ENCODE assay signal across 1 cellular context in genomic region chr6:33744001-33744848, GRCh38.
TF ChIP-seq lines count a peak whose summit lies in the region.

No MANE protein-coding gene starts in this region.

TF ChIP-seq in HepG2, 621 proteins besides CTCF, POLR2A, EP300 and RAD21 (continued from another document and continues in another):
- TF ChIP-seq REST (IDR thresholded peaks at IDR 0.05; ENCODE audit: borderline replicate concordance in 1 of 2, low read depth in 1 of 2, low read length in 2 of 2) = no peak
- no peak for TF ChIP-seq ZBTB21 (CRISPR knock-in tag; IDR thresholded peaks at IDR 0.05)
- TF ChIP-seq ZNF878 (CRISPR knock-in tag; IDR thresholded peaks at IDR 0.05) = no peak
- 0 out of 2 replicates have a peak, but pooled peaks have one; percentile 16 for TF ChIP-seq NCOA2 (CRISPR knock-in tag; IDR thresholded peaks at IDR 0.05)
- TF ChIP-seq, protein P1, sequence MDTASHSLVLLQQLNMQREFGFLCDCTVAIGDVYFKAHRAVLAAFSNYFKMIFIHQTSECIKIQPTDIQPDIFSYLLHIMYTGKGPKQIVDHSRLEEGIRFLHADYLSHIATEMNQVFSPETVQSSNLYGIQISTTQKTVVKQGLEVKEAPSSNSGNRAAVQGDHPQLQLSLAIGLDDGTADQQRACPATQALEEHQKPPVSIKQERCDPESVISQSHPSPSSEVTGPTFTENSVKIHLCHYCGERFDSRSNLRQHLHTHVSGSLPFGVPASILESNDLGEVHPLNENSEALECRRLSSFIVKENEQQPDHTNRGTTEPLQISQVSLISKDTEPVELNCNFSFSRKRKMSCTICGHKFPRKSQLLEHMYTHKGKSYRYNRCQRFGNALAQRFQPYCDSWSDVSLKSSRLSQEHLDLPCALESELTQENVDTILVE (CRISPR knock-in tag; IDR thresholded peaks at IDR 0.05) = 0 out of 2 replicates have a peak, but pooled peaks have one; percentile 37
- 0 out of 2 replicates have a peak, but pooled peaks have one; percentile 26 for TF ChIP-seq SP2 (CRISPR knock-in tag; IDR thresholded peaks at IDR 0.05)
- TF ChIP-seq, protein P2, sequence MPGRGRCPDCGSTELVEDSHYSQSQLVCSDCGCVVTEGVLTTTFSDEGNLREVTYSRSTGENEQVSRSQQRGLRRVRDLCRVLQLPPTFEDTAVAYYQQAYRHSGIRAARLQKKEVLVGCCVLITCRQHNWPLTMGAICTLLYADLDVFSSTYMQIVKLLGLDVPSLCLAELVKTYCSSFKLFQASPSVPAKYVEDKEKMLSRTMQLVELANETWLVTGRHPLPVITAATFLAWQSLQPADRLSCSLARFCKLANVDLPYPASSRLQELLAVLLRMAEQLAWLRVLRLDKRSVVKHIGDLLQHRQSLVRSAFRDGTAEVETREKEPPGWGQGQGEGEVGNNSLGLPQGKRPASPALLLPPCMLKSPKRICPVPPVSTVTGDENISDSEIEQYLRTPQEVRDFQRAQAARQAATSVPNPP (CRISPR knock-in tag; IDR thresholded peaks at IDR 0.05) = no peak
- TF ChIP-seq CREB1 (IDR thresholded peaks at IDR 0.05) = no peak
- no peak for TF ChIP-seq CREB1 (CRISPR knock-in tag; IDR thresholded peaks at IDR 0.05)
- TF ChIP-seq IKZF1 (IDR thresholded peaks at IDR 0.05) = no peak
- 0 out of 2 replicates have a peak, but pooled peaks have one; percentile 40 for TF ChIP-seq DRAP1 (CRISPR knock-in tag; IDR thresholded peaks at IDR 0.05)
- TF ChIP-seq TEAD3 (CRISPR knock-in tag; optimal IDR thresholded peaks at IDR 0.05; ENCODE audit: borderline replicate concordance) = peak; percentile 83
- no peak for TF ChIP-seq JUNB (CRISPR knock-in tag; IDR thresholded peaks at IDR 0.05; ENCODE audit: borderline replicate concordance)
- TF ChIP-seq ZNF326 (CRISPR knock-in tag; IDR thresholded peaks at IDR 0.05; ENCODE audit: borderline replicate concordance) = 0 out of 2 replicates have a peak, but pooled peaks have one; percentile 58
- TF ChIP-seq ZNF629 (CRISPR knock-in tag; conservative IDR thresholded peaks at IDR 0.05) = no peak
- TF ChIP-seq ZNF33A (CRISPR knock-in tag; IDR thresholded peaks at IDR 0.05; ENCODE audit: borderline replicate concordance) = no peak
- peak; percentile 61 for TF ChIP-seq CEBPG (CRISPR knock-in tag; IDR thresholded peaks at IDR 0.05)
- no peak for TF ChIP-seq MBD4 (IDR thresholded peaks at IDR 0.05; ENCODE audit: borderline replicate concordance, low read length)
- TF ChIP-seq MATR3 (CRISPR knock-in tag; IDR thresholded peaks at IDR 0.05) = no peak
- TF ChIP-seq ZBTB44 (CRISPR knock-in tag; IDR thresholded peaks at IDR 0.05) = peak; percentile 61; the same call in 1 of the 2 replicates
- TF ChIP-seq ZBTB3 (CRISPR knock-in tag; IDR thresholded peaks at IDR 0.05; ENCODE audit: borderline replicate concordance, low read depth) = no peak
- TF ChIP-seq XRCC5 (optimal IDR thresholded peaks at IDR 0.05; ENCODE audit: low read length) = peak; percentile 91
- no peak for TF ChIP-seq ZMAT3 (CRISPR knock-in tag; conservative IDR thresholded peaks at IDR 0.05)
- TF ChIP-seq YEATS4 (CRISPR knock-in tag; IDR thresholded peaks at IDR 0.05; ENCODE audit: borderline replicate concordance) = no peak
- TF ChIP-seq ZNF3 (CRISPR knock-in tag; IDR thresholded peaks at IDR 0.05) = no peak
- TF ChIP-seq ZNF724P (CRISPR knock-in tag; IDR thresholded peaks at IDR 0.05; ENCODE audit: borderline replicate concordance) = no peak; the same call in 1 of the 2 replicates
- TF ChIP-seq MTF2 (CRISPR knock-in tag; IDR thresholded peaks at IDR 0.05; ENCODE audit: borderline replicate concordance) = no peak
- TF ChIP-seq SIN3B (IDR thresholded peaks at IDR 0.05; ENCODE audit: low read length) = no peak
- TF ChIP-seq GFI1 (CRISPR knock-in tag; IDR thresholded peaks at IDR 0.05; ENCODE audit: borderline replicate concordance) = no peak
- TF ChIP-seq, protein P3, sequence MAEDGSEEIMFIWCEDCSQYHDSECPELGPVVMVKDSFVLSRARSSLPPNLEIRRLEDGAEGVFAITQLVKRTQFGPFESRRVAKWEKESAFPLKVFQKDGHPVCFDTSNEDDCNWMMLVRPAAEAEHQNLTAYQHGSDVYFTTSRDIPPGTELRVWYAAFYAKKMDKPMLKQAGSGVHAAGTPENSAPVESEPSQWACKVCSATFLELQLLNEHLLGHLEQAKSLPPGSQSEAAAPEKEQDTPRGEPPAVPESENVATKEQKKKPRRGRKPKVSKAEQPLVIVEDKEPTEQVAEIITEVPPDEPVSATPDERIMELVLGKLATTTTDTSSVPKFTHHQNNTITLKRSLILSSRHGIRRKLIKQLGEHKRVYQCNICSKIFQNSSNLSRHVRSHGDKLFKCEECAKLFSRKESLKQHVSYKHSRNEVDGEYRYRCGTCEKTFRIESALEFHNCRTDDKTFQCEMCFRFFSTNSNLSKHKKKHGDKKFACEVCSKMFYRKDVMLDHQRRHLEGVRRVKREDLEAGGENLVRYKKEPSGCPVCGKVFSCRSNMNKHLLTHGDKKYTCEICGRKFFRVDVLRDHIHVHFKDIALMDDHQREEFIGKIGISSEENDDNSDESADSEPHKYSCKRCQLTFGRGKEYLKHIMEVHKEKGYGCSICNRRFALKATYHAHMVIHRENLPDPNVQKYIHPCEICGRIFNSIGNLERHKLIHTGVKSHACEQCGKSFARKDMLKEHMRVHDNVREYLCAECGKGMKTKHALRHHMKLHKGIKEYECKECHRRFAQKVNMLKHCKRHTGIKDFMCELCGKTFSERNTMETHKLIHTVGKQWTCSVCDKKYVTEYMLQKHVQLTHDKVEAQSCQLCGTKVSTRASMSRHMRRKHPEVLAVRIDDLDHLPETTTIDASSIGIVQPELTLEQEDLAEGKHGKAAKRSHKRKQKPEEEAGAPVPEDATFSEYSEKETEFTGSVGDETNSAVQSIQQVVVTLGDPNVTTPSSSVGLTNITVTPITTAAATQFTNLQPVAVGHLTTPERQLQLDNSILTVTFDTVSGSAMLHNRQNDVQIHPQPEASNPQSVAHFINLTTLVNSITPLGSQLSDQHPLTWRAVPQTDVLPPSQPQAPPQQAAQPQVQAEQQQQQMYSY (CRISPR knock-in tag; IDR thresholded peaks at IDR 0.05) = no peak
- 0 out of 2 replicates have a peak, but pooled peaks have one; percentile 21 for TF ChIP-seq MIER3 (CRISPR knock-in tag; IDR thresholded peaks at IDR 0.05; ENCODE audit: borderline replicate concordance)
- no peak for TF ChIP-seq HNF4A (CRISPR knock-in tag; IDR thresholded peaks at IDR 0.05)
- TF ChIP-seq YEATS2 (CRISPR knock-in tag; IDR thresholded peaks at IDR 0.05; ENCODE audit: borderline replicate concordance) = 0 out of 2 replicates have a peak, but pooled peaks have one; percentile 62
- no peak for TF ChIP-seq ZNF879 (CRISPR knock-in tag; IDR thresholded peaks at IDR 0.05)
- TF ChIP-seq ZNF251 (CRISPR knock-in tag; IDR thresholded peaks at IDR 0.05) = no peak
- TF ChIP-seq, protein P4, sequence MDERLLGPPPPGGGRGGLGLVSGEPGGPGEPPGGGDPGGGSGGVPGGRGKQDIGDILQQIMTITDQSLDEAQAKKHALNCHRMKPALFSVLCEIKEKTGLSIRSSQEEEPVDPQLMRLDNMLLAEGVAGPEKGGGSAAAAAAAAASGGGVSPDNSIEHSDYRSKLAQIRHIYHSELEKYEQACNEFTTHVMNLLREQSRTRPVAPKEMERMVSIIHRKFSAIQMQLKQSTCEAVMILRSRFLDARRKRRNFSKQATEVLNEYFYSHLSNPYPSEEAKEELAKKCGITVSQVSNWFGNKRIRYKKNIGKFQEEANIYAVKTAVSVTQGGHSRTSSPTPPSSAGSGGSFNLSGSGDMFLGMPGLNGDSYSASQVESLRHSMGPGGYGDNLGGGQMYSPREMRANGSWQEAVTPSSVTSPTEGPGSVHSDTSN (CRISPR knock-in tag; IDR thresholded peaks at IDR 0.05) = no peak
- TF ChIP-seq ZNF839 (CRISPR knock-in tag; IDR thresholded peaks at IDR 0.05; ENCODE audit: borderline replicate concordance) = no peak
- no peak for TF ChIP-seq GLI4 (CRISPR knock-in tag; IDR thresholded peaks at IDR 0.05; ENCODE audit: borderline replicate concordance)
- TF ChIP-seq NR2F1 (CRISPR knock-in tag; IDR thresholded peaks at IDR 0.05) = no peak
- TF ChIP-seq ZNF292 (CRISPR knock-in tag; IDR thresholded peaks at IDR 0.05; ENCODE audit: borderline replicate concordance, low read depth) = no peak
- 0 out of 2 replicates have a peak, but pooled peaks have one; percentile 46 for TF ChIP-seq FOXK1 (CRISPR knock-in tag; IDR thresholded peaks at IDR 0.05; ENCODE audit: borderline replicate concordance, low read depth)
- TF ChIP-seq, protein P5, sequence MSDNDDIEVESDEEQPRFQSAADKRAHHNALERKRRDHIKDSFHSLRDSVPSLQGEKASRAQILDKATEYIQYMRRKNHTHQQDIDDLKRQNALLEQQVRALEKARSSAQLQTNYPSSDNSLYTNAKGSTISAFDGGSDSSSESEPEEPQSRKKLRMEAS (IDR thresholded peaks at IDR 0.05) = peak; percentile 34; the same call in 1 of the 2 replicates
- TF ChIP-seq, protein P6, sequence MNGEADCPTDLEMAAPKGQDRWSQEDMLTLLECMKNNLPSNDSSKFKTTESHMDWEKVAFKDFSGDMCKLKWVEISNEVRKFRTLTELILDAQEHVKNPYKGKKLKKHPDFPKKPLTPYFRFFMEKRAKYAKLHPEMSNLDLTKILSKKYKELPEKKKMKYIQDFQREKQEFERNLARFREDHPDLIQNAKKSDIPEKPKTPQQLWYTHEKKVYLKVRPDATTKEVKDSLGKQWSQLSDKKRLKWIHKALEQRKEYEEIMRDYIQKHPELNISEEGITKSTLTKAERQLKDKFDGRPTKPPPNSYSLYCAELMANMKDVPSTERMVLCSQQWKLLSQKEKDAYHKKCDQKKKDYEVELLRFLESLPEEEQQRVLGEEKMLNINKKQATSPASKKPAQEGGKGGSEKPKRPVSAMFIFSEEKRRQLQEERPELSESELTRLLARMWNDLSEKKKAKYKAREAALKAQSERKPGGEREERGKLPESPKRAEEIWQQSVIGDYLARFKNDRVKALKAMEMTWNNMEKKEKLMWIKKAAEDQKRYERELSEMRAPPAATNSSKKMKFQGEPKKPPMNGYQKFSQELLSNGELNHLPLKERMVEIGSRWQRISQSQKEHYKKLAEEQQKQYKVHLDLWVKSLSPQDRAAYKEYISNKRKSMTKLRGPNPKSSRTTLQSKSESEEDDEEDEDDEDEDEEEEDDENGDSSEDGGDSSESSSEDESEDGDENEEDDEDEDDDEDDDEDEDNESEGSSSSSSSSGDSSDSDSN (CRISPR knock-in tag; IDR thresholded peaks at IDR 0.05) = no peak; the same call in 1 of the 2 replicates
- 0 out of 2 replicates have a peak, but pooled peaks have one; percentile 74 for TF ChIP-seq MYNN (CRISPR knock-in tag; IDR thresholded peaks at IDR 0.05; ENCODE audit: low read depth)
- no peak for TF ChIP-seq KLF15 (CRISPR knock-in tag; IDR thresholded peaks at IDR 0.05; ENCODE audit: borderline replicate concordance)
- peak; percentile 83; the same call in 1 of the 2 replicates for TF ChIP-seq TSC22D2 (CRISPR knock-in tag; IDR thresholded peaks at IDR 0.05; ENCODE audit: borderline replicate concordance)
- peak; percentile 71; the same call in 1 of the 2 replicates for TF ChIP-seq CEBPB (IDR thresholded peaks at IDR 0.05; ENCODE audit: borderline replicate concordance, low read depth, low read length)
- TF ChIP-seq DZIP1 (CRISPR knock-in tag; IDR thresholded peaks at IDR 0.05) = no peak
